Comparison of ENCODE assay signal across 8 cellular contexts in the genomic region with DNA sequence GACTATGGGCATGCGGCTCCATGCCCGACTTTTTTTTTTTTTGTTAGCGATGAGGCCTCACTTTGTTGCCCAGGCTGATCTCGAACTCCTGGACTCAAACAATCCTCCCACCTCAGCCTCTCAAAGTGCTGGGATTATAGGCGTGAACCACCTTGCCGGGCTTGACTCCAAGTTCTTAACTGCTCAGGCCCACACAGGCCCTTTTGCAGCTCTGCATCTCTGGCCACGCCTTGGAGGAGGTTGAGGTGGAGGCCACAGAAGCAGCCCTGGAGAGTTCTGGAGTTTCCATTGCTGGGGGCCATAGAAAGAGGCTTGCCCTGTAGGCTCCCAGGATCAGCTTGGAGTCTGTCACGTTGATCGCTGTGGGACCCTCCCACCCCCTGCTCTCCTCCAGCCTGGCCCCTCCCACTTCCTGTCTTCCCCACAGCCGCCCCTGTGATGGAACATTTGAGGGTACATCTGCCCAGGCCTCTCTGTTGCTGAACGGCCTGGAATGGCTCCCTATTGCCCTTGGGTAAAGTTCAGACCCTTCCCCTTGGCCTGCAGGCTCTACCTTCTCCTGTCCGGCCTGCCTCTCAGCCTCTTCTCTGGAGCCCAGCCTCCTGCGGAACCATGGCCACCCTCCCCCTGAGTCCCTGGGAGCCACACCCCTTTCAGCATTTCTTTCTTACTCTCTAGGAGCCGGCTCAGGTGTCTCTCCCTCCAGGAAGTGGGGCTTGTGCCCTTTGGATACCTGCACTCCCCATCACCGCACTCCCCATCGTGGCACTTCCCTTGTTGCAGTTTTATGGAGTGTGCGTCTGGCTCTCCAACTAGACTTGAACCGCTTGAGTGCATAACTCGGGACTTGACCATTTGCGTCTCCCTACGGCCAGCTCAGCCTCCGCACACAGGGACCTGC. TPM values are rescaled to one million over a fixed set of nuclear protein-coding genes. Genes with fewer than 3 reads are reported as not detected.
DNase-seq lines count a peak whose midpoint lies in the region; ATAC-seq and TF ChIP-seq lines count a peak whose summit lies in the region.

No MANE protein-coding gene starts in this region.

- H3K79me2 ChIP-seq in PC-3 (ENCODE audit: low read length): no peaks in the 10 kb centered on the region

- no peaks in the 10 kb centered on the region for H3K4me1 ChIP-seq in PC-3 (ENCODE audit: insufficient read depth, low read length)

- H3K27ac ChIP-seq in KOPT-K1 (ENCODE audit: low read depth, low read length, poor library complexity, severe bottlenecking) (peak overlapping the region; percentile 73), PC-3 (ENCODE audit: low read length) (no peak overlapping the region)

- DNase-seq in activated T-cell treated with anti-CD3 and anti-CD28 coated beads for 4 hours (peak; percentile 54), iPS-NIHi11 (ENCODE audit: low spot score) (peak; percentile 81), pons (ENCODE audit: low spot score) (no peak), PC-3 (no peak)
- peak; percentile 14 for DNase-seq in stimulated activated CD8-positive, alpha-beta memory T cell treated with anti-CD3 and anti-CD28 coated beads, Interleukin-15, amount 100 ng/mL, for 24 hours (ENCODE audit: low read depth)

- H3K4me3 ChIP-seq in PC-3 (ENCODE audit: low read length): no peak overlapping the region

- no peak overlapping the region for H3K4me2 ChIP-seq in PC-3 (ENCODE audit: low read length)

- no peaks in the 10 kb centered on the region for H3K36me3 ChIP-seq in KOPT-K1 (ENCODE audit: insufficient read depth, low read length)
- H3K36me3 ChIP-seq in PC-3 (ENCODE audit: low read depth, low read length): no peaks in the 10 kb centered on the region

- CTCF ChIA-PET in PC-3 (lab: Charles Lee): no interaction called here

- no peak for ATAC-seq in HG02981 (IDR thresholded peaks at IDR 0.05; ENCODE audit: unreplicated experiment)
- ATAC-seq in HG03139 (IDR thresholded peaks at IDR 0.05; ENCODE audit: unreplicated experiment): no peak
- ATAC-seq in PC-3: no peak

- H2AFZ ChIP-seq in PC-3 (ENCODE audit: low read length): no peak overlapping the region

- H3K9ac ChIP-seq in PC-3 (ENCODE audit: low read length): no peak overlapping the region

- BruUV-seq in PC-3 (replicated peaks; lab: Mats Ljungman, UMichigan): no TSS peak

- TF ChIP-seq CTCF in PC-3 (conservative IDR thresholded peaks at IDR 0.05; ENCODE audit: low read depth, low read length): no peak

- H3F3A ChIP-seq in PC-3 (ENCODE audit: low read length, unreplicated experiment): no peaks in the 10 kb centered on the region

- no peaks in the 10 kb centered on the region for H3K27me3 ChIP-seq in PC-3 (ENCODE audit: low read length)

- intact Hi-C loops in PC-3 (cut with micrococcal nuclease): no loop called here

- H3K9me3 ChIP-seq in KOPT-K1 (ENCODE audit: insufficient read depth, low read length, poor library complexity, severe bottlenecking): no peaks in the 10 kb centered on the region
- H3K9me3 ChIP-seq in PC-3 (ENCODE audit: low read length): no peaks in the 10 kb centered on the region

- POLR2A ChIA-PET in PC-3 (lab: Charles Lee; ENCODE audit: unreplicated experiment): interaction anchor here (0.5 kb wide), 1 partner anchor 167 kb away, joined by 3 read pairs; no protein-coding TSS in a partner anchor

- no peaks in the 10 kb centered on the region for H3K9me2 ChIP-seq in PC-3 (replicated peaks; ENCODE audit: low read length)

- no peaks in the 10 kb centered on the region for H4K20me1 ChIP-seq in PC-3 (ENCODE audit: low read length)

RNA-seq across cellular contexts. Expression of a gene that starts 30.4 kb away (rescaled TPM):
- 42.8 and 46.1 TPM in 2 replicates for total RNA-seq in PC-3 (2014; rRNA removed)

Comparison
In these comparisons a context has a peak if more than half of its experiments do, and no peak if none do; other contexts are left out.
1. DNase-seq: peak in activated T-cell treated with anti-CD3 and anti-CD28 coated beads for 4 hours (single experiment), iPS-NIHi11 (single experiment) and stimulated activated CD8-positive, alpha-beta memory T cell treated with anti-CD3 and anti-CD28 coated beads, Interleukin-15, amount 100 ng/mL, for 24 hours (single experiment); none in pons (single experiment) and PC-3 (single experiment).